ENCODE assay signal across 8 cellular contexts in the genomic region with DNA sequence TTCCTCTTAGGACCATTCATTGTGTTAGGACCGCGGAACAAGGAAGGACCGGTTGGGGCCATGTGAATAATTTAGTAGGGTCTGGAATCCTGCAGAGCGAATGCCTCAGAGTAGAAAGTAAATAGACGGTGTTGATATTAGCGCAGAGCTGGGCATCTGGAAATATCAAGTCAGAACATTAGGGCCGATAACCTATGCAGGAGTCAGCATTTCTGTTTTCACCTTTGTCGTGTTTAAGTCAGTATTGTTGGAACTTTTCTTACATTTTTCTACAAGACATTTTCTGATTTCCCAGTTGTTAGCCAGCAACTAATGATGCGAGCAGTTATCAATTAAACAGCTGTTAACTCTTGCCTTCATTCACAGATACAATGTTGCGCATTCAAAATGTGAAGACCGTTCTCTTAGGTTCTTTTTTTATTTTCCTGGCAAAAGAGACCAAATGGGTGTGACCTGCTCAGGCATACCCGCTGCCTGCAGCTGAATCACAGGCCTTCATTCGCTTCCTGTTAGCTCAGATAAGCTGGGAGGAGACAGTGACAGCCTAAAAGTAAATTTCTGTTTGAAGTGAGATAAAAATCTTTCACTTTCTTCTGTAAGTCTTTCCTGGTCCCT. TPM values are rescaled to one million over a fixed set of nuclear protein-coding genes. Genes with fewer than 3 reads are reported as not detected.
DNase-seq lines count a peak whose midpoint lies in the region; ATAC-seq lines count a peak whose summit lies in the region.

No MANE protein-coding gene starts in this region.

- H3K27me3 ChIP-seq in endocrine pancreas (ENCODE audit: control insufficient read depth, insufficient read depth, low read length) (no peaks in the 10 kb centered on the region), mesenchymal stem cell (ENCODE audit: control insufficient read depth in 1 of 2, insufficient read depth in 1 of 2, low read length in 2 of 2) (no peaks in the 10 kb centered on the region)

- peak overlapping the region; percentile 97 to 98 for H3K18ac ChIP-seq in mesenchymal stem cell (ENCODE audit: low read depth in 1 of 2, low read length in 2 of 2)

- H3K27ac ChIP-seq in mesenchymal stem cell (ENCODE audit: low read length, poor library complexity, severe bottlenecking): peak overlapping the region; percentile 96

- no peaks in the 10 kb centered on the region for H3K27me3 Mint-ChIP-seq in activated CD4-positive, alpha-beta T cell treated with anti-CD3 and anti-CD28 coated beads, Interleukin-2, amount 10 ng/mL, durations not matched to agents 7 days and 5 days
- no peaks in the 10 kb centered on the region for H3K27me3 Mint-ChIP-seq in stimulated activated naive CD8-positive, alpha-beta T cell treated with anti-CD3 and anti-CD28 coated beads, Interleukin-15, amount 100 ng/mL, for 72 hours

- H3K36me3 Mint-ChIP-seq in activated CD4-positive, alpha-beta T cell treated with anti-CD3 and anti-CD28 coated beads, Interleukin-2, amount 10 ng/mL, durations not matched to agents 7 days and 5 days (ENCODE audit: low read depth): peaks cover 24% of the 10 kb centered on the region

- POLR2A ChIA-PET in activated CD4-positive, alpha-beta T cell treated with anti-CD3 and anti-CD28 coated beads, Interleukin-2, amount 10 ng/mL, durations not matched to agents 7 days and 5 days (lab: Charles Lee): interaction anchor here (0.6 kb wide), 1 partner anchor 64 kb away, joined by 3 read pairs; no protein-coding TSS in a partner anchor

- peak overlapping the region; percentile 88 for H2BK5ac ChIP-seq in mesenchymal stem cell (ENCODE audit: low read depth, low read length, poor library complexity, severe bottlenecking)

- H4K8ac ChIP-seq in mesenchymal stem cell (ENCODE audit: low read length): peak overlapping the region; percentile 76

- H3K9me3 ChIP-seq in endocrine pancreas (ENCODE audit: control insufficient read depth, low read length) (no peaks in the 10 kb centered on the region), mesenchymal stem cell (ENCODE audit: control insufficient read depth, low read length) (no peaks in the 10 kb centered on the region)

- H2BK15ac ChIP-seq in mesenchymal stem cell (ENCODE audit: low read depth, poor library complexity, severe bottlenecking): peak overlapping the region; percentile 99

- no peaks in the 10 kb centered on the region for H3K36me3 ChIP-seq in endocrine pancreas (ENCODE audit: control insufficient read depth, insufficient read depth, low read length)
- no peaks in the 10 kb centered on the region for H3K36me3 ChIP-seq in mesenchymal stem cell (ENCODE audit: control insufficient read depth in 1 of 2, insufficient read depth in 2 of 2, low read depth in 1 of 2, low read length in 2 of 2)

- H2BK120ac ChIP-seq in mesenchymal stem cell (ENCODE audit: low read depth, low read length): peak overlapping the region; percentile 42

- H3K4me1 ChIP-seq in endocrine pancreas (ENCODE audit: control insufficient read depth, insufficient read depth, low read length) (peaks cover 13% of the 10 kb centered on the region), mesenchymal stem cell (ENCODE audit: control insufficient read depth, insufficient read depth, low read depth, low read length) (peaks cover 14% of the 10 kb centered on the region)

- H3K14ac ChIP-seq in mesenchymal stem cell (ENCODE audit: low read length in 2 of 2): peak overlapping the region in 1 of 2 experiments; percentile 90

- H3K9ac ChIP-seq in endocrine pancreas (ENCODE audit: control insufficient read depth, insufficient read depth, low read length): peak overlapping the region; percentile 35
- H3K9ac ChIP-seq in mesenchymal stem cell (ENCODE audit: low read length): peak overlapping the region; percentile 99

- H3K4me2 ChIP-seq in mesenchymal stem cell (ENCODE audit: low read length, poor library complexity, severe bottlenecking): peak overlapping the region; percentile 90

- H2AFZ ChIP-seq in mesenchymal stem cell (ENCODE audit: low read depth, low read length): no peak overlapping the region

- H3K79me1 ChIP-seq in mesenchymal stem cell (replicated peaks; ENCODE audit: low read length, poor library complexity, severe bottlenecking): peaks cover 11% of the 10 kb centered on the region

- no peak overlapping the region for H3K23ac ChIP-seq in mesenchymal stem cell (ENCODE audit: low read length in 2 of 2)

- H3K4ac ChIP-seq in mesenchymal stem cell (ENCODE audit: low read depth in 1 of 2, low read length in 2 of 2): peak overlapping the region; percentile 73 to 95

- peak overlapping the region in 1 of 2 experiments; percentile 61 for H2BK12ac ChIP-seq in mesenchymal stem cell (ENCODE audit: low read length in 2 of 2)

- H2AK5ac ChIP-seq in mesenchymal stem cell (ENCODE audit: low read length, severe bottlenecking): peak overlapping the region; percentile 68

- WGBS in mesenchymal stem cell: 3% methylated on average over 13 of the region's 13 CpGs

- ATAC-seq in stimulated activated naive CD8-positive, alpha-beta T cell treated with anti-CD3 and anti-CD28 coated beads, Interleukin-15, amount 100 ng/mL, for 72 hours: no peak
- ATAC-seq in GM18868 (IDR thresholded peaks at IDR 0.05; ENCODE audit: unreplicated experiment): no peak

- no peaks in the 10 kb centered on the region for H3K9me3 Mint-ChIP-seq in activated CD4-positive, alpha-beta T cell treated with anti-CD3 and anti-CD28 coated beads, Interleukin-2, amount 10 ng/mL, durations not matched to agents 7 days and 5 days
- no peaks in the 10 kb centered on the region for H3K9me3 Mint-ChIP-seq in stimulated activated naive CD8-positive, alpha-beta T cell treated with anti-CD3 and anti-CD28 coated beads, Interleukin-15, amount 100 ng/mL, for 72 hours

- peaks cover 48% of the 10 kb centered on the region for H3K4me1 Mint-ChIP-seq in activated CD4-positive, alpha-beta T cell treated with anti-CD3 and anti-CD28 coated beads, Interleukin-2, amount 10 ng/mL, durations not matched to agents 7 days and 5 days
- peaks cover 53% of the 10 kb centered on the region for H3K4me1 Mint-ChIP-seq in stimulated activated naive CD8-positive, alpha-beta T cell treated with anti-CD3 and anti-CD28 coated beads, Interleukin-15, amount 100 ng/mL, for 72 hours

- peak overlapping the region; percentile 91 for H4K91ac ChIP-seq in mesenchymal stem cell (ENCODE audit: low read length)

- H3K4me3 ChIP-seq in endocrine pancreas (ENCODE audit: control insufficient read depth, insufficient read depth, low read length) (peak overlapping the region; percentile 87), mesenchymal stem cell (ENCODE audit: insufficient read depth in 1 of 2, low read depth in 1 of 2, low read length in 2 of 2) (peak overlapping the region; percentile 91 to 98)

- CTCF ChIA-PET in activated CD4-positive, alpha-beta T cell treated with anti-CD3 and anti-CD28 coated beads, Interleukin-2, amount 10 ng/mL, durations not matched to agents 7 days and 5 days (lab: Charles Lee): interaction anchor here (0.7 to 1.6 kb wide), 4 partner anchors 9 to 242 kb away, joined by 3 read pairs; a partner anchor contains a TSS

- peak overlapping the region; percentile 97 for H3K27ac Mint-ChIP-seq in activated CD4-positive, alpha-beta T cell treated with anti-CD3 and anti-CD28 coated beads, Interleukin-2, amount 10 ng/mL, durations not matched to agents 7 days and 5 days
- H3K27ac Mint-ChIP-seq in stimulated activated naive CD8-positive, alpha-beta T cell treated with anti-CD3 and anti-CD28 coated beads, Interleukin-15, amount 100 ng/mL, for 72 hours: peak overlapping the region; percentile 95 to 96

- peak overlapping the region; percentile 98 for H3K4me3 Mint-ChIP-seq in activated CD4-positive, alpha-beta T cell treated with anti-CD3 and anti-CD28 coated beads, Interleukin-2, amount 10 ng/mL, durations not matched to agents 7 days and 5 days
- H3K4me3 Mint-ChIP-seq in stimulated activated naive CD8-positive, alpha-beta T cell treated with anti-CD3 and anti-CD28 coated beads, Interleukin-15, amount 100 ng/mL, for 72 hours: peak overlapping the region; percentile 90 to 92

- DNase-seq in NCI-H2171 treated with DMSO at 0.1 percent for 48 hours (lab: John Stamatoyannopoulos, UW) (peak; percentile 68), NCI-H2171 (lab: John Stamatoyannopoulos, UW) (no peak), NCI-H1105 treated with DMSO at 0.1 percent for 48 hours (lab: John Stamatoyannopoulos, UW) (peak; percentile 61), mesenchymal stem cell (peak; percentile 86)
- peak; percentile 71 for DNase-seq in activated CD4-positive, alpha-beta T cell treated with anti-CD3 and anti-CD28 coated beads, Interleukin-2, amount 10 ng/mL, durations not matched to agents 7 days and 5 days
- DNase-seq in stimulated activated naive CD8-positive, alpha-beta T cell treated with anti-CD3 and anti-CD28 coated beads, Interleukin-15, amount 100 ng/mL, for 72 hours: peak; percentile 19 to 32

RNA-seq across cellular contexts. Expression of a gene that starts 1.0 kb away (rescaled TPM):
- total RNA-seq in activated CD4-positive, alpha-beta T cell treated with anti-CD3 and anti-CD28 coated beads, Interleukin-2, amount 10 ng/mL, durations not matched to agents 7 days and 5 days: 1,000 to 10,000 TPM; 1,098 to 1,149 TPM
- polyA plus RNA-seq in mesenchymal stem cell (2013, experiment 1 of 2): 999 TPM
- polyA plus RNA-seq in mesenchymal stem cell (2013, experiment 2 of 2): 982 TPM

RNA-seq across cellular contexts. Expression of a gene that starts 34.4 kb away (rescaled TPM):
- total RNA-seq in activated CD4-positive, alpha-beta T cell treated with anti-CD3 and anti-CD28 coated beads, Interleukin-2, amount 10 ng/mL, durations not matched to agents 7 days and 5 days: not detected
- not detected for polyA plus RNA-seq in mesenchymal stem cell (2013, experiment 1 of 2)
- 0.07 TPM for polyA plus RNA-seq in mesenchymal stem cell (2013, experiment 2 of 2)

RNA-seq across cellular contexts. Expression of a gene that starts 40.4 kb away (rescaled TPM):
- 10 to 100 TPM; 62.9 to 69.2 TPM for total RNA-seq in activated CD4-positive, alpha-beta T cell treated with anti-CD3 and anti-CD28 coated beads, Interleukin-2, amount 10 ng/mL, durations not matched to agents 7 days and 5 days
- 35.6 TPM for polyA plus RNA-seq in mesenchymal stem cell (2013, experiment 1 of 2)
- polyA plus RNA-seq in mesenchymal stem cell (2013, experiment 2 of 2): 36.7 TPM
